15 cellular contexts compared by ENCODE assay signal in the genomic region with DNA sequence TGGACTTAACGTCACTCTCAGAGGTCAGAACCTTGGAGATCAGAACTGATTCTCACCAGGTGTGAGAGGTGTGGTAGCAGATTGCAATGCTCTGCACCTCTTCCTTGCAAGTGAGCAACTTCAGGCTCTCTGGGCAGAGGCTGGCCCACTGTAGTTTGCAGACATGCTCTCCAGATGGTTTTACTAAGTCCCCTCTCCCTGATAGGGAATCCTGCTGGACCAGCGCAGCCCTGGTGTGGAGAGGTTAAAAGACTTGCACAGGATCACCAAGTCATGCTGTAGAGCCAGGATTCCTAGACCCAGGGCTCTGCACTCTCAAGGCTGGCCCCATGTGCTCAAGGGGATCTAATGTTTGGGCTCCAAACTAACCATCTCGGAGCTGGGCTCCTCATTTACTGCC.
A peak's percentile ranks its signal among the peaks of the same experiment; 100 is the strongest.
DNase-seq lines count a peak whose midpoint lies in the region; ATAC-seq and TF ChIP-seq lines count a peak whose summit lies in the region.
"Had no signal": no experiment of that assay in that cellular context is flagged by ENCODE, and none has a peak within 500 bp of the region (broad histone marks: within the 10 kb centered on the region; RNA-seq: fewer than 3 reads in every experiment).

No MANE protein-coding gene starts in this region.

- no peak overlapping the region for H3K9ac ChIP-seq in OCI-LY1 (ENCODE audit: low read length)

- peak overlapping the region; percentile 77 to 87 for H3K27ac Mint-ChIP-seq in effector memory CD8-positive, alpha-beta T cell
- H3K27ac Mint-ChIP-seq in stimulated activated effector memory CD8-positive, alpha-beta T cell treated with anti-CD3 and anti-CD28 coated beads, Interleukin-12 subunit alpha, Interleukin-12 subunit beta, amount 100 ng/mL, for 72 hours: peak overlapping the region; percentile 79

- no peak overlapping the region for H2AFZ ChIP-seq in OCI-LY1 (ENCODE audit: low read length)

- H3K36me3 ChIP-seq in OCI-LY1 (ENCODE audit: insufficient read depth, low read length) (peaks cover 70% of the 10 kb centered on the region), SJCRH30 (no peaks in the 10 kb centered on the region)

- H3K9me2 ChIP-seq in OCI-LY1 (ENCODE audit: low read depth, low read length): no peaks in the 10 kb centered on the region

- H3K4me3 Mint-ChIP-seq in effector memory CD8-positive, alpha-beta T cell: no peak overlapping the region
- H3K4me3 Mint-ChIP-seq in stimulated activated effector memory CD8-positive, alpha-beta T cell treated with anti-CD3 and anti-CD28 coated beads, Interleukin-12 subunit alpha, Interleukin-12 subunit beta, amount 100 ng/mL, for 72 hours: no peak overlapping the region

- peaks cover 5% of the 10 kb centered on the region; the same call in 1 of the 2 replicates for H3F3A ChIP-seq in OCI-LY1 (ENCODE audit: insufficient read depth, low read length)

- H3K36me3 Mint-ChIP-seq in effector memory CD8-positive, alpha-beta T cell (ENCODE audit: insufficient read depth): peaks cover 59% of the 10 kb centered on the region
- H3K36me3 Mint-ChIP-seq in stimulated activated effector memory CD8-positive, alpha-beta T cell treated with anti-CD3 and anti-CD28 coated beads, Interleukin-12 subunit alpha, Interleukin-12 subunit beta, amount 100 ng/mL, for 72 hours: peaks cover 74% of the 10 kb centered on the region

- H3K9me3 ChIP-seq in OCI-LY1 (ENCODE audit: low read length) (no peaks in the 10 kb centered on the region), SJCRH30 (replicated peaks) (no peaks in the 10 kb centered on the region)
- H3K9me3 ChIP-seq: Peyer's patch had no signal

- no peak overlapping the region for H3K4me2 ChIP-seq in OCI-LY1 (ENCODE audit: low read length)

- H3K4me1 ChIP-seq in OCI-LY1 (ENCODE audit: insufficient read depth, low read length, severe bottlenecking): peaks cover 15% of the 10 kb centered on the region
- H3K4me1 ChIP-seq in SJCRH30: no peaks in the 10 kb centered on the region

- H3K4me1 Mint-ChIP-seq in effector memory CD8-positive, alpha-beta T cell (ENCODE audit: low read depth in 2 of 2): peaks cover 3 to 7% of the 10 kb centered on the region in 2 donors
- no peaks in the 10 kb centered on the region for H3K4me1 Mint-ChIP-seq in stimulated activated effector memory CD8-positive, alpha-beta T cell treated with anti-CD3 and anti-CD28 coated beads, Interleukin-12 subunit alpha, Interleukin-12 subunit beta, amount 100 ng/mL, for 72 hours

- no peaks in the 10 kb centered on the region for H3K9me3 Mint-ChIP-seq in effector memory CD8-positive, alpha-beta T cell
- H3K9me3 Mint-ChIP-seq in stimulated activated effector memory CD8-positive, alpha-beta T cell treated with anti-CD3 and anti-CD28 coated beads, Interleukin-12 subunit alpha, Interleukin-12 subunit beta, amount 100 ng/mL, for 72 hours: no peaks in the 10 kb centered on the region

- DNase-seq in activated effector memory CD4-positive, alpha-beta T cell treated with anti-CD3 and anti-CD28 coated beads, Interleukin-2, amount 50 U/mL, for 16 hours: peak; percentile 30
- DNase-seq in activated effector memory CD4-positive, alpha-beta T cell treated with Interleukin-2 at 50 U/mL for 16 hours: no peak
- no peak for DNase-seq in effector memory CD8-positive, alpha-beta T cell
- DNase-seq in stimulated activated effector memory CD8-positive, alpha-beta T cell treated with anti-CD3 and anti-CD28 coated beads, Interleukin-12 subunit alpha, Interleukin-12 subunit beta, amount 100 ng/mL, for 72 hours (ENCODE audit: low spot score in 2 of 2): no peak
- no peak for DNase-seq in medulla oblongata (ENCODE audit: extremely low spot score)
- DNase-seq in SJCRH30: no peak
- DNase-seq in OCI-M1 (lab: John Stamatoyannopoulos, UW): no peak
- DNase-seq: C1 segment of cervical spinal cord, DMS53, HCEC 1CT, NCI-H345, NCI-H69, Peyer's patch, Right ventricle myocardium superior had no signal

- H3K27ac ChIP-seq in OCI-LY1 (ENCODE audit: low read depth, low read length, poor library complexity, severe bottlenecking) (peak overlapping the region; percentile 15), SJCRH30 (no peak overlapping the region)
- H3K27ac ChIP-seq: Peyer's patch had no signal

- no peaks in the 10 kb centered on the region for H3K79me2 ChIP-seq in OCI-LY1 (ENCODE audit: insufficient read depth, low read length)

- TF ChIP-seq CTCF in OCI-LY1 (IDR thresholded peaks at IDR 0.05; ENCODE audit: low read length): no peak

- H3K27me3 Mint-ChIP-seq in effector memory CD8-positive, alpha-beta T cell: no peaks in the 10 kb centered on the region

- no peaks in the 10 kb centered on the region for H4K20me1 ChIP-seq in OCI-LY1 (ENCODE audit: insufficient read depth, low read length)

- H3K27me3 ChIP-seq in OCI-LY1 (ENCODE audit: insufficient read depth, low read length) (no peaks in the 10 kb centered on the region), SJCRH30 (no peaks in the 10 kb centered on the region)
- H3K27me3 ChIP-seq: Peyer's patch had no signal

- no peak for ATAC-seq in effector memory CD8-positive, alpha-beta T cell (replicated peaks)
- no peak for ATAC-seq in stimulated activated effector memory CD8-positive, alpha-beta T cell treated with anti-CD3 and anti-CD28 coated beads, Interleukin-12 subunit alpha, Interleukin-12 subunit beta, amount 100 ng/mL, for 72 hours

- H3K4me3 ChIP-seq in OCI-LY1 (ENCODE audit: low read depth, low read length, poor library complexity, severe bottlenecking): no peak overlapping the region
- no peak overlapping the region for H3K4me3 ChIP-seq in SJCRH30
- H3K4me3 ChIP-seq: Peyer's patch had no signal
